In the genomic region with DNA sequence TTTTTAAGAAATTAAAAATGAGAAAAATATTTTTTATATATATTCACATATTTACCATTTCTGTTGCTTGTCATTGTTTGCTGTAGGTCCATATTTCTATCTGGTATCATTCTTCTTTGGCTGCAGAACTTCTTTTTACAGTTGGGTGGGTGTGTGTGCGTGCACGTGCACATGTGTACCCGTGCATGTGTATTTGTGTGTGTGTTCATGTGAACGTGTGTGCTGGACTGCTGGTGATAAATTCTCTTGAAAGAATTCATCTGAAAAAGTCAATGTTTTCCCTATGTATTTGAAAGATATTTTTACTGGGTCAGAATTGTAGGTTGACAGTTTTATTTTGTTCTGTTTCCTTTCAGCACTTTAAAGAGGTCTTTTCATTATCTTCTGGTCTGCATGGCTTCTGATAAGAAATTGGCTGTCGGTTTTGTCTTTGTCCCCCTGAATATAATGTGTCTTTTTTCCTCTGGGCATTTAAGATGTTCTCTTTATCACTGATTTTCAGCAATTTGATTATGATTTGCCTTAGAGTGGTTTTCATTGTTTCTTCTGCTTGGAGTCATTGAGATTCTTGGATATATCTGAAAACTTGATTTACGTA, we compare ENCODE assay signal across 25 cellular contexts.
"Had no signal": no experiment of that assay in that cellular context is flagged by ENCODE, and none has a peak within 500 bp of the region (broad histone marks: within the 10 kb centered on the region; RNA-seq: fewer than 3 reads in every experiment).

No MANE protein-coding gene starts in this region.

- H3K36me3 ChIP-seq: esophagus squamous epithelium, lower lobe of right lung, sigmoid colon, thoracic aorta, upper lobe of left lung had no signal

- H3K4me3 ChIP-seq: coronary artery, esophagus squamous epithelium, lower lobe of right lung, psoas muscle, sigmoid colon, thoracic aorta, tibial nerve, upper lobe of left lung had no signal

- ATAC-seq: left ventricle myocardium superior; lower lobe of right lung; natural killer cell treated with Interleukin-12 subunit alpha and Interleukin-12 subunit beta and Interleukin-15 and Interleukin-18, amount 100 ng/mL, for 72 hours; psoas muscle; right cardiac atrium; stimulated activated effector memory CD8-positive, alpha-beta T cell treated with anti-CD3 and anti-CD28 coated beads, Interleukin-12 subunit alpha, Interleukin-12 subunit beta, amount 100 ng/mL, for 72 hours; stimulated activated naive CD8-positive, alpha-beta T cell treated with anti-CD3 and anti-CD28 coated beads, Interleukin-15, Interleukin-2, amounts not matched to agents 100 U/mL and 50 U/mL, for 24 hours had no signal

- DNase-seq: dermis blood vessel endothelial cell; effector memory CD4-positive, alpha-beta T cell; esophagus squamous epithelium; hypothalamus; immature natural killer cell; islet precursor cell; kidney glomerular epithelial cell; left ventricle myocardium superior; lower lobe of right lung; psoas muscle; right cardiac atrium; sigmoid colon; stimulated activated CD4-positive, alpha-beta T cell treated with anti-CD3 and anti-CD28 coated beads, Interleukin-2, amount 100 ng/mL, for 24 hours; stimulated activated CD4-positive, alpha-beta T cell treated with anti-CD3 and anti-CD28 coated beads, Interleukin-4, amount 100 ng/mL, for 24 hours; stimulated activated naive CD8-positive, alpha-beta T cell treated with anti-CD3 and anti-CD28 coated beads, Interleukin-15, Interleukin-2, amounts not matched to agents 100 U/mL and 50 U/mL, for 24 hours; substantia nigra; upper lobe of left lung had no signal

- H3K27ac Mint-ChIP-seq: natural killer cell treated with Interleukin-12 subunit alpha and Interleukin-12 subunit beta and Interleukin-15 and Interleukin-18, amount 100 ng/mL, for 72 hours; stimulated activated effector memory CD8-positive, alpha-beta T cell treated with anti-CD3 and anti-CD28 coated beads, Interleukin-12 subunit alpha, Interleukin-12 subunit beta, amount 100 ng/mL, for 72 hours had no signal

- H3K36me3 Mint-ChIP-seq: stimulated activated effector memory CD8-positive, alpha-beta T cell treated with anti-CD3 and anti-CD28 coated beads, Interleukin-12 subunit alpha, Interleukin-12 subunit beta, amount 100 ng/mL, for 72 hours had no signal

- H3K4me3 Mint-ChIP-seq: immature natural killer cell; natural killer cell treated with Interleukin-12 subunit alpha and Interleukin-12 subunit beta and Interleukin-15 and Interleukin-18, amount 100 ng/mL, for 72 hours; neural crest cell; stimulated activated effector memory CD8-positive, alpha-beta T cell treated with anti-CD3 and anti-CD28 coated beads, Interleukin-12 subunit alpha, Interleukin-12 subunit beta, amount 100 ng/mL, for 72 hours had no signal

- H3K4me1 ChIP-seq: esophagus squamous epithelium, lower lobe of right lung, psoas muscle, sigmoid colon, tibial nerve, upper lobe of left lung had no signal

- H3K27me3 ChIP-seq: esophagus squamous epithelium, sigmoid colon, tibial nerve, upper lobe of left lung had no signal

- H3K9me3 Mint-ChIP-seq: immature natural killer cell; natural killer cell treated with Interleukin-12 subunit alpha and Interleukin-12 subunit beta and Interleukin-15 and Interleukin-18, amount 100 ng/mL, for 72 hours; neural crest cell; stimulated activated effector memory CD8-positive, alpha-beta T cell treated with anti-CD3 and anti-CD28 coated beads, Interleukin-12 subunit alpha, Interleukin-12 subunit beta, amount 100 ng/mL, for 72 hours had no signal

- H3K9me3 ChIP-seq: esophagus squamous epithelium, lower lobe of right lung, psoas muscle, sigmoid colon, thoracic aorta, upper lobe of left lung had no signal

- H3K27me3 Mint-ChIP-seq: natural killer cell treated with Interleukin-12 subunit alpha and Interleukin-12 subunit beta and Interleukin-15 and Interleukin-18, amount 100 ng/mL, for 72 hours had no signal

- FAIRE-seq: endothelial cell of umbilical vein, urothelium cell line had no signal

- H3K27ac ChIP-seq: coronary artery, esophagus squamous epithelium, lower lobe of right lung, psoas muscle, sigmoid colon, thoracic aorta, tibial nerve, upper lobe of left lung had no signal
